ENCODE assay signal across 8 cellular contexts in the genomic region with DNA sequence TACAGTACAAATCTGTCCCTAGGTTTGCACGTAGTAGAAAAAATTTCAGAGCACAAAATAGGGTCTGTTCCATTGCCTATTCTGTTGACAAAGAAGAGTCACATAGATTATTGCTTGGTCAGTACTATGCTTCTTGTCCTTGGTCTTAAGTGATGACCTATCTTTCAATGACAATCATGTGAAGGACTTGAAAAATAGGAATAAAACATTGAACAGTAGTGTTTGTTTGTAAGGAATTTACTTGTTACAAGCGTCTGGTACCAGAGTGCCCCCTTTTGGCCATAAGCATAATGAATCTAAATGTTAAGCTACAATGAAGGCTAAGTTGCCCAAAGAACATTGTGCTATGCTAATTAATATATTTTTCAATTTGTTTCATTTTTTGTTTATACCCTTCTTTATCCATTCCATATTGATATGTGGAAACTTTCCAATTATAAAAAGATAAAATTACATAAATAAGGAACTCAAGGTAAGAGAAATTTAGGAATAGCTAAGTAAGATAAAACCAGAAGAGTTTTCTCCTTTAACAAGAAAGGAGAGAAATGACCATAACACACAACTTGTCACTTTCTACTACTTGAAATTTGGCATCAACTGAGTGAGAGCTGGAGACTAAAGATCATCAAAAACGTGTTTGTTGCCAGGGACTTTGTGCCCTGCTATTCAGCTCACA.
DNase-seq lines count a peak whose midpoint lies in the region; ATAC-seq and TF ChIP-seq lines count a peak whose summit lies in the region.

No MANE protein-coding gene starts in this region.

- 42 to 46% methylated on average over 3 of the region's 3 CpGs for WGBS in lung, 2 donors

- DNase-seq in activated CD4-positive, alpha-beta T cell treated with anti-CD3 and anti-CD28 coated beads for 4 hours = peak; percentile 35 to 39
- DNase-seq in activated CD4-positive, alpha-beta T cell treated with anti-CD3 and anti-CD28 coated beads, Interleukin-2, amount 50 U/mL, for 4 hours = no peak
- peak; percentile 37 for DNase-seq in HFF-Myc (ENCODE audit: extremely low read depth, low read depth)
- DNase-seq in NCI-H82 treated with DMSO at 0.1 percent for 48 hours (lab: John Stamatoyannopoulos, UW; ENCODE audit: unreplicated experiment) = peak; percentile 55
- no peak for DNase-seq in breast epithelium (ENCODE audit: low spot score in 2 of 2)
- no peak for DNase-seq in lung (ENCODE audit: low spot score)
- DNase-seq in HK-2 (ENCODE audit: unreplicated experiment) = no peak
- DNase-seq in epidermal melanocyte (ENCODE audit: insufficient read length, low spot score) = no peak

- H3K27me3 ChIP-seq in breast epithelium = no peaks in the 10 kb centered on the region
- no peaks in the 10 kb centered on the region for H3K27me3 ChIP-seq in lung (ENCODE audit: control insufficient read depth, insufficient read depth)

- peak; percentile 45 for ATAC-seq in lung (ENCODE audit: insufficient read depth, low FRiP score)

- H3K4me1 ChIP-seq in breast epithelium (no peaks in the 10 kb centered on the region), lung (ENCODE audit: control insufficient read depth in 2 of 2, insufficient read depth in 2 of 2, low read length in 2 of 2) (no peaks in the 10 kb centered on the region)

- no peak for TF ChIP-seq POLR2A in breast epithelium (IDR thresholded peaks at IDR 0.05)

- H3K9me3 ChIP-seq in breast epithelium = no peaks in the 10 kb centered on the region
- H3K9me3 ChIP-seq in lung (ENCODE audit: control insufficient read depth in 2 of 2, insufficient read depth in 1 of 2, low read length in 1 of 2) = no peaks in the 10 kb centered on the region

- intact Hi-C loops in breast epithelium (cut with DNase I; ENCODE audit: low total_unique reads) = no loop called here

- no peak overlapping the region for H3K4me3 ChIP-seq in HFF-Myc (replicated peaks; ENCODE audit: low read depth, low read length)
- H3K4me3 ChIP-seq in breast epithelium = no peak overlapping the region
- H3K4me3 ChIP-seq in lung = no peak overlapping the region

- TF ChIP-seq CTCF in HFF-Myc (IDR thresholded peaks at IDR 0.05; ENCODE audit: low read depth, low read length, missing control alignments) (peak; percentile 69), breast epithelium (IDR thresholded peaks at IDR 0.05) (peak in 2 of 3 donors; percentile 11 to 50), lung (IDR thresholded peaks at IDR 0.05; ENCODE audit: control extremely low read depth, extremely low read depth) (peak; percentile 27)

- no peaks in the 10 kb centered on the region for H3K36me3 ChIP-seq in breast epithelium
- no peaks in the 10 kb centered on the region for H3K36me3 ChIP-seq in lung (ENCODE audit: control insufficient read depth in 2 of 2, insufficient read depth in 2 of 2, low read length in 2 of 2)

- H3K27ac ChIP-seq in breast epithelium = no peak overlapping the region
- no peak overlapping the region for H3K27ac ChIP-seq in lung (ENCODE audit: low read depth in 1 of 2, low read length in 1 of 2)

Comparison
In these comparisons a context has a peak if more than half of its experiments do, and no peak if none do; other contexts are left out.
1. DNase-seq: peak in activated CD4-positive, alpha-beta T cell treated with anti-CD3 and anti-CD28 coated beads for 4 hours (2 of 2), HFF-Myc (single experiment) and NCI-H82 treated with DMSO at 0.1 percent for 48 hours (single experiment); none in activated CD4-positive, alpha-beta T cell treated with anti-CD3 and anti-CD28 coated beads, Interleukin-2, amount 50 U/mL, for 4 hours (0 of 2), breast epithelium (0 of 2), lung (single experiment), HK-2 (single experiment) and epidermal melanocyte (single experiment).
2. Peak in every context shown above with its lines, with median percentiles within 50 percentile points of each other: CTCF ChIP-seq.